In the genomic region with DNA sequence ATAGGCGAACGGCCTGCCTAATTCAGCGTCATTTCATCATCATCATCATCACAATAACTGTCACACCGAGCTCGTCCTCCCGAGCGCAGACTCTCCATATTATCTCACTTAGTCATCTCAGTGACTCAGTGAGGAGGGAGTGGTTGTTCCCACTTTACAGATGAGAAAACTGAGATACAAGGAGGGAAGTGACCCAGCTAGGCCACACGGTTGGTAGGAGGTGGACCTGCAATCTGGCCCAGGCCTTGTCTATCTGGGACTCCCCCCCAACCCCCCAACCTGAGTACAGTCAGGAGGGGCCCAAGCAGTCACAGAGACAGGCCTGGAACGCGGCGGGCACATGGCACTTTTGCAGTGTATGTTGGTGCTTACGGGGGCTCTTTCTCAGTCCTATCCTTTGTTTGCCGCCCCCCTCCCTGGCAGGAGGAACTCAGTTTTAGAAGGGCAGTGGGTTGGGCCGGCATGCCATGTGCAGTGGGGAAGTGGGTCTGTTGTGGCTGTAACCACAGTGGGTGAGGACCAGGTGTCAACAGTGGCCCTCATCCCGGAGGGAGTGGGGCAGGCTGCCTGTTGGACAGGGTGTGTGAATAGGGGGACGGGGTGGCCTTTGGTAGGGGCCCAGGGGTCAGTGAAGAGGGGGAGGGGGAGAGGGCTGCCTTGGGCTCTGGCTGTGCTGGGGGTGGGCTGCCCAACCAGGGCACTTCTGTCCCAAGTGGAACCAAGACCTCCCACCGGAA, we compare ENCODE assay signal across 1 cellular context.
TF ChIP-seq lines count a peak whose summit lies in the region.

No MANE protein-coding gene starts in this region.

TF ChIP-seq in HCT116, 20 proteins besides CTCF, POLR2A, EP300 and RAD21 (continued from another document):
- TF ChIP-seq YY1 (IDR thresholded peaks at IDR 0.05; ENCODE audit: extremely low read depth, insufficient replicate concordance, low read depth, low read length): no peak
- TF ChIP-seq, protein P1, sequence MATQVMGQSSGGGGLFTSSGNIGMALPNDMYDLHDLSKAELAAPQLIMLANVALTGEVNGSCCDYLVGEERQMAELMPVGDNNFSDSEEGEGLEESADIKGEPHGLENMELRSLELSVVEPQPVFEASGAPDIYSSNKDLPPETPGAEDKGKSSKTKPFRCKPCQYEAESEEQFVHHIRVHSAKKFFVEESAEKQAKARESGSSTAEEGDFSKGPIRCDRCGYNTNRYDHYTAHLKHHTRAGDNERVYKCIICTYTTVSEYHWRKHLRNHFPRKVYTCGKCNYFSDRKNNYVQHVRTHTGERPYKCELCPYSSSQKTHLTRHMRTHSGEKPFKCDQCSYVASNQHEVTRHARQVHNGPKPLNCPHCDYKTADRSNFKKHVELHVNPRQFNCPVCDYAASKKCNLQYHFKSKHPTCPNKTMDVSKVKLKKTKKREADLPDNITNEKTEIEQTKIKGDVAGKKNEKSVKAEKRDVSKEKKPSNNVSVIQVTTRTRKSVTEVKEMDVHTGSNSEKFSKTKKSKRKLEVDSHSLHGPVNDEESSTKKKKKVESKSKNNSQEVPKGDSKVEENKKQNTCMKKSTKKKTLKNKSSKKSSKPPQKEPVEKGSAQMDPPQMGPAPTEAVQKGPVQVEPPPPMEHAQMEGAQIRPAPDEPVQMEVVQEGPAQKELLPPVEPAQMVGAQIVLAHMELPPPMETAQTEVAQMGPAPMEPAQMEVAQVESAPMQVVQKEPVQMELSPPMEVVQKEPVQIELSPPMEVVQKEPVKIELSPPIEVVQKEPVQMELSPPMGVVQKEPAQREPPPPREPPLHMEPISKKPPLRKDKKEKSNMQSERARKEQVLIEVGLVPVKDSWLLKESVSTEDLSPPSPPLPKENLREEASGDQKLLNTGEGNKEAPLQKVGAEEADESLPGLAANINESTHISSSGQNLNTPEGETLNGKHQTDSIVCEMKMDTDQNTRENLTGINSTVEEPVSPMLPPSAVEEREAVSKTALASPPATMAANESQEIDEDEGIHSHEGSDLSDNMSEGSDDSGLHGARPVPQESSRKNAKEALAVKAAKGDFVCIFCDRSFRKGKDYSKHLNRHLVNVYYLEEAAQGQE (IDR thresholded peaks at IDR 0.05; ENCODE audit: low read depth): no peak
- no peak for TF ChIP-seq CBX3 (IDR thresholded peaks at IDR 0.05; ENCODE audit: low read depth)
- TF ChIP-seq SP1 (IDR thresholded peaks at IDR 0.05; ENCODE audit: low read depth): no peak
- TF ChIP-seq JUND (IDR thresholded peaks at IDR 0.05): no peak
- TF ChIP-seq, protein P2, sequence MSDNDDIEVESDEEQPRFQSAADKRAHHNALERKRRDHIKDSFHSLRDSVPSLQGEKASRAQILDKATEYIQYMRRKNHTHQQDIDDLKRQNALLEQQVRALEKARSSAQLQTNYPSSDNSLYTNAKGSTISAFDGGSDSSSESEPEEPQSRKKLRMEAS (IDR thresholded peaks at IDR 0.05): no peak
- TF ChIP-seq SRF (IDR thresholded peaks at IDR 0.05; ENCODE audit: low read depth): no peak
- no peak for TF ChIP-seq ZFX (IDR thresholded peaks at IDR 0.05)
- TF ChIP-seq, protein P3, sequence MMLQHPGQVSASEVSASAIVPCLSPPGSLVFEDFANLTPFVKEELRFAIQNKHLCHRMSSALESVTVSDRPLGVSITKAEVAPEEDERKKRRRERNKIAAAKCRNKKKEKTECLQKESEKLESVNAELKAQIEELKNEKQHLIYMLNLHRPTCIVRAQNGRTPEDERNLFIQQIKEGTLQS (IDR thresholded peaks at IDR 0.05): no peak
- TF ChIP-seq EGR1 (IDR thresholded peaks at IDR 0.05; ENCODE audit: low read depth): no peak
- TF ChIP-seq FOSL1 (IDR thresholded peaks at IDR 0.05; ENCODE audit: low read depth): no peak
- TF ChIP-seq ELF1 (IDR thresholded peaks at IDR 0.05; ENCODE audit: borderline replicate concordance, low read depth): no peak
- TF ChIP-seq EZH2 (IDR thresholded peaks at IDR 0.05): no peak
- TF ChIP-seq CEBPB (IDR thresholded peaks at IDR 0.05; ENCODE audit: low read depth): no peak
- no peak for TF ChIP-seq EZH2phosphoT487 (IDR thresholded peaks at IDR 0.05; ENCODE audit: borderline replicate concordance)
